Comparison of ENCODE assay signal across 24 cellular contexts in genomic region chr5:113675166-113675565, GRCh38.
DNase-seq lines count a peak whose midpoint lies in the region; ATAC-seq, FAIRE-seq and TF ChIP-seq lines count a peak whose summit lies in the region.
"Had no signal": no experiment of that assay in that cellular context is flagged by ENCODE, and none has a peak within 500 bp of the region (broad histone marks: within the 10 kb centered on the region; RNA-seq: fewer than 3 reads in every experiment).

No MANE protein-coding gene starts in this region.

- POLR2A ChIA-PET in MCF 10A (lab: Yijun Ruan, JAX) (no interaction called here), GM12878 (lab: Charles Lee) (no interaction called here), endothelial cell of umbilical vein (lab: Charles Lee) (no interaction called here)

- no peaks in the 10 kb centered on the region for H3K9me1 ChIP-seq in endothelial cell of umbilical vein (replicated peaks; ENCODE audit: control insufficient read depth, extremely low read depth, insufficient read depth, low read length)

- dilution Hi-C loops in mammary epithelial cell (cut with HindIII; ENCODE audit: low sequenced_read_pairs) (no loop called here), endothelial cell of umbilical vein (cut with MboI; ENCODE audit: extremely low pct_ligation_motif_present, low sequenced_read_pairs) (no loop called here)

- FAIRE-seq in GM12878 (lab: Jason Lieb, UNC) (no peak), endothelial cell of umbilical vein (lab: Jason Lieb, UNC) (no peak)
- FAIRE-seq: GM12892, GM18507, HTR-8/SVneo had no signal

- H3F3A ChIP-seq in neural progenitor cell (ENCODE audit: low read depth) = peaks cover 11% of the 10 kb centered on the region

- H3K4me3 Mint-ChIP-seq in MCF 10A (ENCODE audit: unreplicated experiment) (no peak overlapping the region), neural progenitor cell (no peak overlapping the region)
- H3K4me3 Mint-ChIP-seq: CD14-positive monocyte; CD8-positive, alpha-beta T cell; GM23338; HFFc6 had no signal

- H3K4me3 ChIP-seq in mammary epithelial cell (replicated peaks in 1 of 3; ENCODE audit: insufficient read depth in 1 of 3, low read depth in 2 of 3, low read length in 3 of 3) (no peak overlapping the region), GM12878 (no peak overlapping the region), endothelial cell of umbilical vein (replicated peaks in 1 of 3; ENCODE audit: insufficient read depth in 1 of 3, low read depth in 1 of 3, low read length in 3 of 3) (no peak overlapping the region), neural progenitor cell (no peak overlapping the region), transverse colon (no peak overlapping the region), mesenchymal stem cell (ENCODE audit: insufficient read depth in 1 of 2, low read depth in 1 of 2, low read length in 2 of 2) (no peak overlapping the region)
- H3K4me3 ChIP-seq: BLaER1, GM23338 had no signal

- H3K79me1 ChIP-seq in mesenchymal stem cell (replicated peaks; ENCODE audit: low read length, poor library complexity, severe bottlenecking) = no peaks in the 10 kb centered on the region

- H4K8ac ChIP-seq in mesenchymal stem cell (ENCODE audit: low read length) = no peak overlapping the region

- in situ Hi-C loops in mammary epithelial cell (cut with MboI; ENCODE audit: low sequenced_read_pairs in 2 of 2) (loop anchor here in 1 of 2 donors (25.0 kb wide), 1 partner anchor 762 kb away; no protein-coding TSS in a partner anchor), GM12878 (cut with MboI) (loop anchor here (25.0 kb wide), 1 partner anchor 637 kb away; no protein-coding TSS in a partner anchor), transverse colon (cut with MboI; ENCODE audit: low pct_ligation_motif_present in 1 of 4, low pct_unique_long_range_greater_than_20kb in 1 of 4, low sequenced_read_pairs in 3 of 4) (loop anchor here in 3 of 4 donors (10.0 to 25.0 kb wide), 3 partner anchors 770 to 1112 kb away; no protein-coding TSS in a partner anchor)

- H4K91ac ChIP-seq in mesenchymal stem cell (ENCODE audit: low read length) = no peak overlapping the region

- H3K4me2 ChIP-seq in mammary epithelial cell (ENCODE audit: insufficient read depth, low read depth, low read length) (no peak overlapping the region), GM12878 (ENCODE audit: control insufficient read depth, insufficient read depth) (no peak overlapping the region), endothelial cell of umbilical vein (ENCODE audit: insufficient read depth, low read length) (no peak overlapping the region), neural progenitor cell (no peak overlapping the region), mesenchymal stem cell (ENCODE audit: low read length, poor library complexity, severe bottlenecking) (no peak overlapping the region)
- H3K4me2 ChIP-seq: BLaER1, GM23338 had no signal

- no peak overlapping the region for H3K18ac ChIP-seq in mesenchymal stem cell (ENCODE audit: low read depth in 1 of 2, low read length in 2 of 2)

- H3K27ac Mint-ChIP-seq in MCF 10A (ENCODE audit: low read depth, unreplicated experiment) (no peak overlapping the region), neural progenitor cell (no peak overlapping the region)
- H3K27ac Mint-ChIP-seq: CD14-positive monocyte; CD8-positive, alpha-beta T cell; GM23338; HFFc6 had no signal

- CTCF ChIA-PET in mammary epithelial cell (lab: Charles Lee; ENCODE audit: low non-redundant PET) (no interaction called here), MCF 10A (lab: Yijun Ruan, JAX) (interaction anchor here (0.6 to 12.7 kb wide), 4 partner anchors 10 to 774 kb away, joined by 3 to 151 read pairs (median 4); no protein-coding TSS in a partner anchor), GM12878 (lab: Yijun Ruan, JAX) (interaction anchor here (2.6 kb wide), 1 partner anchor 63 kb away, joined by 10 read pairs; no protein-coding TSS in a partner anchor), endothelial cell of umbilical vein (lab: Charles Lee) (interaction anchor here (1.4 to 2.1 kb wide), 2 partner anchors 13 to 63 kb away, joined by 4 to 6 read pairs; no protein-coding TSS in a partner anchor)

- TF ChIP-seq CTCF in mammary epithelial cell (conservative IDR thresholded peaks at IDR 0.05 in 1 of 2, IDR thresholded peaks at IDR 0.05 in 1 of 2; ENCODE audit: extremely low read depth in 1 of 2, insufficient read depth in 1 of 2, low read depth in 1 of 2, low read length in 2 of 2) (no peak), MCF 10A (IDR thresholded peaks at IDR 0.05; ENCODE audit: unreplicated experiment) (no peak), GM12878 (IDR thresholded peaks at IDR 0.05 in 2 of 3, conservative IDR thresholded peaks at IDR 0.05 in 1 of 3; ENCODE audit: control insufficient read depth in 2 of 3, extremely low read depth in 1 of 3, insufficient read depth in 1 of 3, low read depth in 3 of 3, low read length in 3 of 3) (no peak), endothelial cell of umbilical vein (IDR thresholded peaks at IDR 0.05; ENCODE audit: extremely low read depth in 1 of 2, insufficient read depth in 1 of 2, low read depth in 1 of 2, low read length in 2 of 2) (no peak), neural progenitor cell (IDR thresholded peaks at IDR 0.05) (no peak), transverse colon (IDR thresholded peaks at IDR 0.05) (no peak)

- DNase-seq in mammary epithelial cell (peak; percentile 12), MCF 10A (ENCODE audit: unreplicated experiment) (no peak), GM12878 (ENCODE audit: low read depth, low spot score) (no peak), endothelial cell of umbilical vein (ENCODE audit: low read depth, low spot score) (no peak), neural progenitor cell (ENCODE audit: low spot score) (no peak), D341Med (ENCODE audit: low spot score) (no peak), transverse colon (no peak), mesenchymal stem cell (no peak)
- DNase-seq: 8988T; Calu3; CD8-positive, alpha-beta T cell; DMS 273 treated with DMSO at 0.1 percent for 48 hours; DMS53; DND-41; EL; H7; HFFc6 had no signal

- H3K4me1 Mint-ChIP-seq in MCF 10A (ENCODE audit: insufficient read depth, unreplicated experiment) = no peaks in the 10 kb centered on the region
- peaks cover 40% of the 10 kb centered on the region for H3K4me1 Mint-ChIP-seq in neural progenitor cell
- H3K4me1 Mint-ChIP-seq: CD14-positive monocyte had no signal

- SMC1A ChIA-PET in GM12878 (lab: Charles Lee; ENCODE audit: uncharacterized antibody, unreplicated experiment) = interaction anchor here (1.0 to 1.6 kb wide), 2 partner anchors 63 to 772 kb away, joined by 4 to 5 read pairs; no protein-coding TSS in a partner anchor

- TF ChIP-seq POLR2A in GM12878 (IDR thresholded peaks at IDR 0.05; ENCODE audit: low read depth, low read length) (no peak), endothelial cell of umbilical vein (IDR thresholded peaks at IDR 0.05; ENCODE audit: low read depth, low read length) (no peak), transverse colon (IDR thresholded peaks at IDR 0.05) (no peak)

- no peak overlapping the region for H3K4ac ChIP-seq in mesenchymal stem cell (ENCODE audit: low read depth in 1 of 2, low read length in 2 of 2)

- H2AFZ ChIP-seq in mammary epithelial cell (ENCODE audit: low read depth, low read length) = peak overlapping the region; percentile 88
- H2AFZ ChIP-seq in GM12878 (ENCODE audit: control insufficient read depth, low read depth, low read length) = 0 out of 2 replicates have a peak overlapping the region, but pooled peaks have one; percentile 9
- peak overlapping the region; percentile 62 for H2AFZ ChIP-seq in endothelial cell of umbilical vein (ENCODE audit: low read depth, low read length)
- H2AFZ ChIP-seq in neural progenitor cell (replicated peaks) = peak overlapping the region; percentile 2
- H2AFZ ChIP-seq in mesenchymal stem cell (ENCODE audit: low read depth, low read length) = no peak overlapping the region
- H2AFZ ChIP-seq: GM23338 had no signal

- H2AK5ac ChIP-seq in mesenchymal stem cell (ENCODE audit: low read length, severe bottlenecking) = no peak overlapping the region

- ATAC-seq in GM12878 = no peak
- ATAC-seq: CD8-positive, alpha-beta T cell; GM23338; HCT116 had no signal

- H4K20me1 ChIP-seq in mammary epithelial cell (ENCODE audit: insufficient read depth, low read length) (no peaks in the 10 kb centered on the region), GM12878 (ENCODE audit: control insufficient read depth, insufficient read depth) (no peaks in the 10 kb centered on the region), endothelial cell of umbilical vein (replicated peaks; ENCODE audit: control insufficient read depth, extremely low read depth, insufficient read depth, low read length) (no peaks in the 10 kb centered on the region), neural progenitor cell (ENCODE audit: low read depth) (no peaks in the 10 kb centered on the region)
- H4K20me1 ChIP-seq: BLaER1 had no signal

- H3K27me3 Mint-ChIP-seq in MCF 10A (ENCODE audit: insufficient read depth, unreplicated experiment) (no peaks in the 10 kb centered on the region), neural progenitor cell (ENCODE audit: insufficient read depth, low read depth) (no peaks in the 10 kb centered on the region)

- H3K9me3 Mint-ChIP-seq in MCF 10A (ENCODE audit: unreplicated experiment) (no peaks in the 10 kb centered on the region), neural progenitor cell (peaks cover 18% of the 10 kb centered on the region)
- H3K9me3 Mint-ChIP-seq: CD8-positive, alpha-beta T cell had no signal

- H3K79me2 ChIP-seq in mammary epithelial cell (ENCODE audit: insufficient read depth, low read length) (no peaks in the 10 kb centered on the region), GM12878 (ENCODE audit: control insufficient read depth, insufficient read depth, low read length) (no peaks in the 10 kb centered on the region), endothelial cell of umbilical vein (ENCODE audit: control insufficient read depth, insufficient read depth, low read length) (no peaks in the 10 kb centered on the region), neural progenitor cell (ENCODE audit: low read depth) (no peaks in the 10 kb centered on the region)

- H3K9ac ChIP-seq in mammary epithelial cell (ENCODE audit: insufficient read depth, low read length) (no peak overlapping the region), GM12878 (ENCODE audit: control insufficient read depth, insufficient read depth, low read length) (no peak overlapping the region), endothelial cell of umbilical vein (replicated peaks; ENCODE audit: extremely low read depth, insufficient read depth, low read length) (no peak overlapping the region), neural progenitor cell (no peak overlapping the region), mesenchymal stem cell (ENCODE audit: low read length) (no peak overlapping the region)
- H3K9ac ChIP-seq: BLaER1 had no signal

- 73% methylated on average over 2 of the region's 3 CpGs for WGBS in mammary epithelial cell (ENCODE audit: low coverage, missing lambda C conversion rate)
- WGBS in GM12878 (ENCODE audit: insufficient coverage, insufficient replicate concordance, low lambda C conversion rate, missing lambda C conversion rate) = 39% methylated on average over 3 of the region's 3 CpGs
- WGBS in transverse colon (ENCODE audit: low coverage in 1 of 2), 2 donors = 84 to 85% methylated on average over 3 of the region's 3 CpGs
- WGBS in mesenchymal stem cell = 100% methylated on average over 2 of the region's 3 CpGs

- no peak overlapping the region for H3K14ac ChIP-seq in mesenchymal stem cell (ENCODE audit: low read length in 2 of 2)

- TF ChIP-seq RAD21 in GM12878 (IDR thresholded peaks at IDR 0.05; ENCODE audit: insufficient read depth, low read depth, low read length) = no peak

- peak overlapping the region; percentile 32 for H3K27ac ChIP-seq in mammary epithelial cell (ENCODE audit: insufficient read depth, low read depth, low read length)
- H3K27ac ChIP-seq in GM12878 (ENCODE audit: control insufficient read depth, insufficient read depth) = no peak overlapping the region
- no peak overlapping the region for H3K27ac ChIP-seq in endothelial cell of umbilical vein (ENCODE audit: insufficient read depth, low read depth, low read length)
- H3K27ac ChIP-seq in neural progenitor cell = no peak overlapping the region
- H3K27ac ChIP-seq in transverse colon = no peak overlapping the region
- H3K27ac ChIP-seq in mesenchymal stem cell (ENCODE audit: low read length, poor library complexity, severe bottlenecking) = no peak overlapping the region
- H3K27ac ChIP-seq: BLaER1 had no signal

- BruUV-seq in mammary epithelial cell (replicated peaks; lab: Mats Ljungman, UMichigan) (no TSS peak), MCF 10A (replicated peaks; lab: Mats Ljungman, UMichigan) (no TSS peak), GM12878 (replicated peaks; lab: Mats Ljungman, UMichigan) (no TSS peak), endothelial cell of umbilical vein (replicated peaks; lab: Mats Ljungman, UMichigan) (no TSS peak)

- H3K36me3 Mint-ChIP-seq in MCF 10A (ENCODE audit: insufficient read depth, unreplicated experiment) (no peaks in the 10 kb centered on the region), neural progenitor cell (no peaks in the 10 kb centered on the region)
- H3K36me3 Mint-ChIP-seq: CD14-positive monocyte; CD8-positive, alpha-beta T cell had no signal

- TF ChIP-seq EP300 in GM12878 (IDR thresholded peaks at IDR 0.05; ENCODE audit: borderline replicate concordance in 1 of 2, control insufficient read depth in 1 of 2, low read depth in 2 of 2, low read length in 2 of 2) (no peak), transverse colon (IDR thresholded peaks at IDR 0.05; ENCODE audit: low read depth) (no peak)

- H3K27me3 ChIP-seq in mammary epithelial cell (ENCODE audit: insufficient read depth, low read length) (no peaks in the 10 kb centered on the region), GM12878 (replicated peaks in 1 of 2; ENCODE audit: control insufficient read depth in 2 of 2, insufficient read depth in 2 of 2, low read length in 1 of 2) (no peaks in the 10 kb centered on the region), endothelial cell of umbilical vein (ENCODE audit: control insufficient read depth in 2 of 2, insufficient read depth in 2 of 2, low read length in 2 of 2) (peaks cover 0 to 7% of the 10 kb centered on the region in 2 experiments), neural progenitor cell (no peaks in the 10 kb centered on the region), transverse colon (no peaks in the 10 kb centered on the region), mesenchymal stem cell (ENCODE audit: control insufficient read depth in 1 of 2, insufficient read depth in 1 of 2, low read length in 2 of 2) (no peaks in the 10 kb centered on the region)
- H3K27me3 ChIP-seq: BLaER1 had no signal

- no peak overlapping the region for H2BK12ac ChIP-seq in mesenchymal stem cell (ENCODE audit: low read length in 2 of 2)

- no peaks in the 10 kb centered on the region for H3K4me1 ChIP-seq in mammary epithelial cell (ENCODE audit: insufficient read depth, low read length)
- H3K4me1 ChIP-seq in GM12878 (ENCODE audit: control insufficient read depth, insufficient read depth, low read length) = no peaks in the 10 kb centered on the region
- no peaks in the 10 kb centered on the region for H3K4me1 ChIP-seq in endothelial cell of umbilical vein (ENCODE audit: control insufficient read depth, extremely low read depth, insufficient read depth, low read length)
- peaks cover 28% of the 10 kb centered on the region for H3K4me1 ChIP-seq in neural progenitor cell
- H3K4me1 ChIP-seq in transverse colon = no peaks in the 10 kb centered on the region
- H3K4me1 ChIP-seq in mesenchymal stem cell (ENCODE audit: control insufficient read depth, insufficient read depth, low read depth, low read length) = no peaks in the 10 kb centered on the region
- H3K4me1 ChIP-seq: BLaER1 had no signal

- no peak overlapping the region for H2BK120ac ChIP-seq in mesenchymal stem cell (ENCODE audit: low read depth, low read length)

- H2BK15ac ChIP-seq in mesenchymal stem cell (ENCODE audit: low read depth, poor library complexity, severe bottlenecking) = no peak overlapping the region

- RAD21 ChIA-PET in GM12878 (lab: Charles Lee; ENCODE audit: unreplicated experiment) = no interaction called here

- H3K36me3 ChIP-seq in mammary epithelial cell (ENCODE audit: insufficient read depth, low read length) = no peaks in the 10 kb centered on the region
- H3K36me3 ChIP-seq in GM12878 (ENCODE audit: control insufficient read depth in 2 of 2, insufficient read depth in 2 of 2, low read length in 1 of 2) = no peaks in the 10 kb centered on the region
- H3K36me3 ChIP-seq in endothelial cell of umbilical vein (ENCODE audit: control insufficient read depth in 2 of 2, extremely low read depth in 1 of 2, insufficient read depth in 2 of 2, low read length in 2 of 2) = no peaks in the 10 kb centered on the region
- H3K36me3 ChIP-seq in neural progenitor cell = no peaks in the 10 kb centered on the region
- no peaks in the 10 kb centered on the region for H3K36me3 ChIP-seq in transverse colon
- no peaks in the 10 kb centered on the region for H3K36me3 ChIP-seq in mesenchymal stem cell (ENCODE audit: control insufficient read depth in 1 of 2, insufficient read depth in 2 of 2, low read depth in 1 of 2, low read length in 2 of 2)
- H3K36me3 ChIP-seq: BLaER1 had no signal

- H2BK5ac ChIP-seq in mesenchymal stem cell (ENCODE audit: low read depth, low read length, poor library complexity, severe bottlenecking) = no peak overlapping the region

- intact Hi-C loops in mammary epithelial cell (cut with micrococcal nuclease) = loop anchor here (5.0 to 10.0 kb wide), 2 partner anchors 547 to 1390 kb away; no protein-coding TSS in a partner anchor
- intact Hi-C loops in MCF 10A (cut with micrococcal nuclease) = loop anchor here (5.0 kb wide), 2 partner anchors 682 to 1392 kb away; no protein-coding TSS in a partner anchor
- intact Hi-C loops in GM12878 (cut with micrococcal nuclease; ENCODE audit: unreplicated experiment) = loop anchor here (5.0 to 10.0 kb wide), 4 partner anchors 550 to 1572 kb away; no protein-coding TSS in a partner anchor
- intact Hi-C loops in endothelial cell of umbilical vein (cut with micrococcal nuclease) = loop anchor here (5.0 kb wide), 1 partner anchor 132 kb away; no protein-coding TSS in a partner anchor
- intact Hi-C loops in transverse colon (cut with DNase I; ENCODE audit: low total_unique reads) = no loop called here

- no peak overlapping the region for H3K23ac ChIP-seq in mesenchymal stem cell (ENCODE audit: low read length in 2 of 2)

- peaks cover 11% of the 10 kb centered on the region for H3K9me3 ChIP-seq in mammary epithelial cell (replicated peaks; ENCODE audit: insufficient read depth, low read length)
- peaks cover 2% of the 10 kb centered on the region; the same call in 2 of the 3 replicates for H3K9me3 ChIP-seq in GM12878 (replicated peaks; ENCODE audit: control insufficient read depth, insufficient read depth, low read length)
- H3K9me3 ChIP-seq in endothelial cell of umbilical vein (replicated peaks; ENCODE audit: control insufficient read depth, insufficient read depth, low read length) = no peaks in the 10 kb centered on the region
- H3K9me3 ChIP-seq in neural progenitor cell (ENCODE audit: low read depth) = no peaks in the 10 kb centered on the region
- no peaks in the 10 kb centered on the region for H3K9me3 ChIP-seq in transverse colon
- H3K9me3 ChIP-seq in mesenchymal stem cell (ENCODE audit: control insufficient read depth, low read length) = peaks cover 7% of the 10 kb centered on the region
